9 cellular contexts compared by ENCODE assay signal in the genomic region with DNA sequence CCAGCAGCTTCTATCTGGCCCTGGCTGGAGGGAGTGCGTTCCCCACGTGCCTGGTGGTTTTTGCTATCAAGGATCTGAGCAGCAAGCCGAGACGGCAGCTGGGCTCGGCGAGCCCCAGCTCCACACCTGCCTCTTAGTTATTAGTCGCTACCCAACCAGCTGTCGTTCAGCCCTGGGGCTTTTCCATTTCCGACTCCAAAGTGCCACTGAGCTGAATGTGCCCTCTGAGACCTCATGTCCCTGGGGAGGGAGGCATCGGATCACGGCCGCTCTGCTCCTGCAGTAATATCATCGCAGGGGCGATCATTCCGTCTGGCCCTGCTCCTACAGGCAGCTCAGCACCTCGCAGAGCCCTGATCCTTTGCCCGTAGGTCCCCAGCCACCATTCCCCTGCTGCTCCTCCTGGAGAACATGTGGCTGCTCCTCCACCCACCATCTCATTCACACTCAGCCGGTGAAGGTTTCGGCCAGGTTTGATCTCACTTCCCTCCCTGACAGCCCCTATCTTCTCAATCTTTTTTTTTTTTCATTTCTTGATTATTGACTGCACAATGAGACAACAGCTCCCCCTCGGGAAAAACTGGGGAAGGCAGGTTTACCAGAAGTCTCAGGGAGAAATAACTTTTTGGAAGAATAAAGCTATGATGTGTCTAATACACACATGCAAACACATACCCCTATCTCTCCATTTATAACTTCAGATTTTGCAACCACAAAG.
A peak's percentile ranks its signal among the peaks of the same experiment; 100 is the strongest.
DNase-seq lines count a peak whose midpoint lies in the region; ATAC-seq and TF ChIP-seq lines count a peak whose summit lies in the region.
"Had no signal": no experiment of that assay in that cellular context is flagged by ENCODE, and none has a peak within 500 bp of the region (broad histone marks: within the 10 kb centered on the region; RNA-seq: fewer than 3 reads in every experiment).

No MANE protein-coding gene starts in this region.

- H3F3A ChIP-seq in GM23248 (ENCODE audit: insufficient read depth) = no peaks in the 10 kb centered on the region

- H3K4me1 ChIP-seq in GM23248 (ENCODE audit: insufficient read depth) (no peaks in the 10 kb centered on the region), endocrine pancreas (ENCODE audit: control insufficient read depth, insufficient read depth, low read length) (no peaks in the 10 kb centered on the region), sigmoid colon (peaks cover 0 to 16% (median 10%) of the 10 kb centered on the region in 4 donors)

- no peaks in the 10 kb centered on the region for H3K9me3 ChIP-seq in GM23248 (ENCODE audit: low read depth)
- H3K9me3 ChIP-seq in endocrine pancreas (ENCODE audit: control insufficient read depth, low read length) = no peaks in the 10 kb centered on the region
- no peaks in the 10 kb centered on the region for H3K9me3 ChIP-seq in sigmoid colon

- H3K27ac ChIP-seq in GM23248 (no peak overlapping the region), sigmoid colon (no peak overlapping the region)

- H3K27me3 ChIP-seq in GM23248 (replicated peaks; ENCODE audit: insufficient read depth) (no peaks in the 10 kb centered on the region), endocrine pancreas (ENCODE audit: control insufficient read depth, insufficient read depth, low read length) (no peaks in the 10 kb centered on the region), sigmoid colon (no peaks in the 10 kb centered on the region)

- no peak for TF ChIP-seq CTCF in sigmoid colon (IDR thresholded peaks at IDR 0.05)

- H3K4me3 ChIP-seq in GM23248 (no peak overlapping the region), endocrine pancreas (ENCODE audit: control insufficient read depth, insufficient read depth, low read length) (peak overlapping the region; percentile 40), sigmoid colon (no peak overlapping the region)

- TF ChIP-seq EP300 in sigmoid colon (IDR thresholded peaks at IDR 0.05) = no peak

- H2AFZ ChIP-seq in GM23248 = no peak overlapping the region

- DNase-seq in GM23248 = peak; percentile 22
- peak; percentile 51 for DNase-seq in NCI-H510A (lab: John Stamatoyannopoulos, UW)
- DNase-seq in sigmoid colon = peak; percentile 57
- DNase-seq in stimulated activated CD4-positive, alpha-beta T cell treated with anti-CD3 and anti-CD28 coated beads, Interleukin-4, amount 100 ng/mL, for 24 hours = no peak
- DNase-seq in AML-193 (lab: John Stamatoyannopoulos, UW) = no peak
- no peak for DNase-seq in DMS114 treated with DMSO at 0.1 percent for 48 hours (lab: John Stamatoyannopoulos, UW; ENCODE audit: unreplicated experiment)
- DNase-seq: T-helper 17 cell had no signal

- intact Hi-C loops in sigmoid colon (cut with DNase I) = no loop called here

- H3K9ac ChIP-seq in GM23248 (no peak overlapping the region), endocrine pancreas (ENCODE audit: control insufficient read depth, insufficient read depth, low read length) (no peak overlapping the region)

- H3K4me2 ChIP-seq in GM23248 (ENCODE audit: unreplicated experiment) = no peak overlapping the region

- peaks cover 67% of the 10 kb centered on the region for H3K79me2 ChIP-seq in GM23248 (ENCODE audit: insufficient read depth)

- in situ Hi-C loops in GM23248 (cut with MboI) = no loop called here

- H3K36me3 ChIP-seq in GM23248 (ENCODE audit: low read depth) (peaks cover 17% of the 10 kb centered on the region; the same call in 1 of the 2 replicates), endocrine pancreas (ENCODE audit: control insufficient read depth, insufficient read depth, low read length) (no peaks in the 10 kb centered on the region), sigmoid colon (peaks cover 25 to 32% (median 28%) of the 10 kb centered on the region in 4 donors)

- WGBS in GM23248 (ENCODE audit: low coverage in 1 of 2, low lambda C conversion rate in 2 of 2, missing lambda C conversion rate in 2 of 2), 2 experiments = 92 to 94% methylated on average over 18 to 20 of the region's 20 CpGs
- WGBS in sigmoid colon, 2 donors = 89 to 90% methylated on average over 20 of the region's 20 CpGs

- no peak for TF ChIP-seq POLR2A in sigmoid colon (IDR thresholded peaks at IDR 0.05)

- no peak for ATAC-seq in HG02763 (IDR thresholded peaks at IDR 0.05; ENCODE audit: unreplicated experiment)
- ATAC-seq: T-helper 17 cell had no signal

- no peaks in the 10 kb centered on the region for H3K9me2 ChIP-seq in GM23248 (ENCODE audit: insufficient read depth)

- peaks cover 6% of the 10 kb centered on the region; the same call in 1 of the 2 replicates for H4K20me1 ChIP-seq in GM23248 (ENCODE audit: insufficient read depth)

Comparison
In these comparisons a context has a peak if more than half of its experiments do, and no peak if none do; other contexts are left out.
1. DNase-seq: peak in GM23248 (single experiment), NCI-H510A (single experiment) and sigmoid colon (single experiment); none in stimulated activated CD4-positive, alpha-beta T cell treated with anti-CD3 and anti-CD28 coated beads, Interleukin-4, amount 100 ng/mL, for 24 hours (single experiment), AML-193 (0 of 2) and DMS114 treated with DMSO at 0.1 percent for 48 hours (single experiment).